Comparison of ENCODE assay signal across 34 cellular contexts in genomic region chr3:104742044-104742443, GRCh38.
"Had no signal": no experiment of that assay in that cellular context is flagged by ENCODE, and none has a peak within 500 bp of the region (broad histone marks: within the 10 kb centered on the region; RNA-seq: fewer than 3 reads in every experiment).

No MANE protein-coding gene starts in this region.

- H3K4me3 ChIP-seq: MG63 had no signal

- H3K9me3 ChIP-seq: MG63 had no signal

- H3K36me3 ChIP-seq: MG63 had no signal

- DNase-seq: Karpas-422, Kasumi-1, MG63, MM.1S, MV-4-11, NCI-H1048, NCI-H1092, NCI-H1092 treated with DMSO at 0.1 percent for 48 hours, NCI-H1105, NCI-H1105 treated with DMSO at 0.1 percent for 48 hours, NCI-H1417, NCI-H1417 treated with DMSO at 0.1 percent for 48 hours, NCI-H1436, NCI-H1436 treated with DMSO at 0.1 percent for 48 hours, NCI-H146, NCI-H1694, NCI-H1694 treated with DMSO at 0.1 percent for 48 hours, NCI-H187, NCI-H187 treated with DMSO at 0.1 percent for 48 hours, NCI-H1930, NCI-H2029, NCI-H2029 treated with DMSO at 0.1 percent for 48 hours, NCI-H2081, NCI-H2081 treated with DMSO at 0.1 percent for 48 hours, NCI-H2107, NCI-H2171, NCI-H2171 treated with DMSO at 0.1 percent for 48 hours, NCI-H2227 treated with DMSO at 0.1 percent for 48 hours, NCI-H226, NCI-H345, NCI-H446, NCI-H446 treated with DMSO at 0.1 percent for 48 hours, NCI-H510A, NCI-H510A treated with DMSO at 0.1 percent for 48 hours had no signal

- H3K27me3 ChIP-seq: MG63 had no signal
